9 cellular contexts compared by ENCODE assay signal in the genomic region with DNA sequence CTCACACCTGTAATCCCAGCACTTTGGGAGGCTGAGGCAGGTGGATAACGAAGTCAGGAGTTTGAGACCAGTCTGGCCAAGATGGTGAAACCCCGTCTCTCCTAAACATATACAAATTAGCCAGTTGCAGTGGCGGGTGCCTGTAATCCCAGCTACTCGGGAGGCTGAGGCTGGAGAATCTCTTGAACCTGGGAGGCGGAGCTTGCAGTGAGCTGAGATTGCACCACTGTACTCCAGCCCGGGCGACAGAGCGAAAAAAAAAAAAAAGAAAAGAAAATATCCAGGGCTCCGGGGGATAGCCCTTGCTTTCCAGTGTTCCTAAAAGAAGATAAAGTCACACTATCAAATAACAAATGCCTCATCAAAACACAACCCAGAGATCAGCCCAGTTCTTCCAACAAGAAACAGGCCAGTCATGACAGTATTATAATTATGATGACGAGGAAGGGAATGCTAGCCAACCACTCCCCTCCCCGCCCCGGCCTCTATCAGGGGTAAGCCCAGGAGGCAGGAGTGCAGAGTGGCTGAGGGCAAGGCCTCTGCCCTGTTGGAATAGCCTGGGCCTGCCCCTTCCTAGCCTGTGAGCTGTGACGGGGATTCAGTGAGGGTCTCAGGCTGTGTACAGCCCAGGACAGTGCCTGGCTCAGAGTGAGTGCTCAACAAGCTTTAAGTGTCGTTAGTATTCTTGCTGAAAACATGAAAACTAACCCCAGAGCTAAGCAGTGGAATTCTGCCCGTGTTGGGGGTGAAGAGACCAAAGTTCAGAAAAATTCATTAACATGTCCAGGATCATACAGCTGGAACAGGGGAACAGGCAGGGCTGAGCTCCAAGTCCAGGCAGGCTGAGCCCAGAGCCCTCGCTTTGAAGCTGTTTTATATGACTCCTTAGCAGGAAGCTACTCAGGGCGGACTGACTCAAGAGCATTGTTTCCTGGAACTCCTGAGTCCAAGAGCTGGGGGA. TPM values are rescaled to one million over a fixed set of nuclear protein-coding genes. Genes with fewer than 3 reads are reported as not detected.
A peak's percentile ranks its signal among the peaks of the same experiment; 100 is the strongest.
DNase-seq lines count a peak whose midpoint lies in the region; ATAC-seq and TF ChIP-seq lines count a peak whose summit lies in the region.
"Had no signal": no experiment of that assay in that cellular context is flagged by ENCODE, and none has a peak within 500 bp of the region (broad histone marks: within the 10 kb centered on the region; RNA-seq: fewer than 3 reads in every experiment).

No MANE protein-coding gene starts in this region.

- peaks cover 6% of the 10 kb centered on the region for H3F3A ChIP-seq in smooth muscle cell (ENCODE audit: low read depth)

- H4K20me1 ChIP-seq in smooth muscle cell (ENCODE audit: low read depth): no peaks in the 10 kb centered on the region

- no peak overlapping the region for H3K4me3 Mint-ChIP-seq in activated T-cell treated with anti-CD3 and anti-CD28 coated beads, Interleukin-2, amount 50 U/mL, for 72 hours
- H3K4me3 Mint-ChIP-seq: activated naive CD4-positive, alpha-beta T cell treated with anti-CD3 and anti-CD28 coated beads, Interleukin-2, amount 50 U/mL, for 24 hours had no signal

- H3K4me2 ChIP-seq in smooth muscle cell: peak overlapping the region; percentile 68

- H3K4me1 ChIP-seq in duodenal mucosa (ENCODE audit: control insufficient read depth in 1 of 2, insufficient read depth in 2 of 2, low read length in 2 of 2) (peaks cover 32 to 35% of the 10 kb centered on the region in 2 donors), smooth muscle cell (ENCODE audit: low read depth) (peaks cover 9% of the 10 kb centered on the region)

- H3K27me3 Mint-ChIP-seq in activated T-cell treated with anti-CD3 and anti-CD28 coated beads, Interleukin-2, amount 50 U/mL, for 72 hours (ENCODE audit: low read depth): peaks cover 30% of the 10 kb centered on the region

- H3K27me3 ChIP-seq in duodenal mucosa (ENCODE audit: control insufficient read depth in 1 of 2, insufficient read depth in 2 of 2, low read length in 2 of 2) (peaks cover 0 to 7% of the 10 kb centered on the region in 2 donors), smooth muscle cell (ENCODE audit: low read depth) (peaks cover 8% of the 10 kb centered on the region)

- no peaks in the 10 kb centered on the region for H3K36me3 Mint-ChIP-seq in activated T-cell treated with anti-CD3 and anti-CD28 coated beads, Interleukin-2, amount 50 U/mL, for 72 hours (ENCODE audit: insufficient read depth in 2 of 2)
- H3K36me3 Mint-ChIP-seq: activated naive CD4-positive, alpha-beta T cell treated with anti-CD3 and anti-CD28 coated beads, Interleukin-2, amount 50 U/mL, for 24 hours had no signal

- H3K36me3 ChIP-seq in duodenal mucosa (ENCODE audit: control insufficient read depth in 1 of 2, insufficient read depth in 2 of 2, low read length in 2 of 2) (no peaks in the 10 kb centered on the region), smooth muscle cell (ENCODE audit: low read depth) (no peaks in the 10 kb centered on the region)

- H2AFZ ChIP-seq in smooth muscle cell (ENCODE audit: low read depth): peak overlapping the region; percentile 47

- peak; percentile 81 for DNase-seq in HT-29 (ENCODE audit: low spot score)
- DNase-seq in left kidney (ENCODE audit: low read depth, low spot score): peak; percentile 80
- no peak for DNase-seq in smooth muscle cell (lab: John Stamatoyannopoulos, UW; ENCODE audit: unreplicated experiment)
- no peak for DNase-seq in NCI-H526 (lab: John Stamatoyannopoulos, UW)
- no peak for DNase-seq in HCEC 1CT
- no peak for DNase-seq in activated T-cell treated with anti-CD3 and anti-CD28 coated beads, Interleukin-2, amount 50 U/mL, for 72 hours

- H3K79me2 ChIP-seq in smooth muscle cell (ENCODE audit: low read depth): no peaks in the 10 kb centered on the region

- ATAC-seq in activated T-cell treated with anti-CD3 and anti-CD28 coated beads, Interleukin-2, amount 50 U/mL, for 72 hours (replicated peaks in 1 of 2): no peak
- ATAC-seq in GM21526 (IDR thresholded peaks at IDR 0.05; ENCODE audit: low FRiP score, unreplicated experiment): no peak

- 49% methylated on average over 17 of the region's 17 CpGs for WGBS in smooth muscle cell (ENCODE audit: low lambda C conversion rate)

- H3K27ac Mint-ChIP-seq in activated T-cell treated with anti-CD3 and anti-CD28 coated beads, Interleukin-2, amount 50 U/mL, for 72 hours: no peak overlapping the region
- H3K27ac Mint-ChIP-seq: activated naive CD4-positive, alpha-beta T cell treated with anti-CD3 and anti-CD28 coated beads, Interleukin-2, amount 50 U/mL, for 24 hours had no signal

- H3K9ac ChIP-seq in duodenal mucosa (ENCODE audit: low read depth in 1 of 2, low read length in 2 of 2): peak overlapping the region; percentile 63 to 80
- peak overlapping the region; percentile 68 for H3K9ac ChIP-seq in smooth muscle cell (ENCODE audit: low read depth)

- H3K9me3 ChIP-seq in duodenal mucosa (ENCODE audit: control insufficient read depth in 1 of 2, low read length in 2 of 2) (no peaks in the 10 kb centered on the region), smooth muscle cell (replicated peaks; ENCODE audit: low read depth) (no peaks in the 10 kb centered on the region)

- H3K4me3 ChIP-seq in duodenal mucosa (ENCODE audit: low read depth in 1 of 2, low read length in 2 of 2) (peak overlapping the region; percentile 28 to 53), smooth muscle cell (no peak overlapping the region)

- peak overlapping the region; percentile 84 for H3K27ac ChIP-seq in duodenal mucosa (ENCODE audit: low read depth, low read length)
- H3K27ac ChIP-seq in smooth muscle cell (ENCODE audit: low read depth): peak overlapping the region; percentile 92

- H3K9me3 Mint-ChIP-seq in activated T-cell treated with anti-CD3 and anti-CD28 coated beads, Interleukin-2, amount 50 U/mL, for 72 hours: no peaks in the 10 kb centered on the region
- H3K9me3 Mint-ChIP-seq: activated naive CD4-positive, alpha-beta T cell treated with anti-CD3 and anti-CD28 coated beads, Interleukin-2, amount 50 U/mL, for 24 hours had no signal

- no peak for TF ChIP-seq CTCF in smooth muscle cell (IDR thresholded peaks at IDR 0.05; ENCODE audit: borderline replicate concordance, insufficient read depth, poor library complexity, severe bottlenecking)

- H3K4me1 Mint-ChIP-seq in activated T-cell treated with anti-CD3 and anti-CD28 coated beads, Interleukin-2, amount 50 U/mL, for 72 hours (ENCODE audit: low read depth): no peaks in the 10 kb centered on the region
- H3K4me1 Mint-ChIP-seq: activated naive CD4-positive, alpha-beta T cell treated with anti-CD3 and anti-CD28 coated beads, Interleukin-2, amount 50 U/mL, for 24 hours had no signal

RNA-seq across cellular contexts. Expression of gene FAM241B, which starts 54.3 kb away (rescaled TPM):
- total RNA-seq in HT-29 (2014; rRNA removed; shearing (Covaris generic)): 3.4 and 3.5 TPM in 2 replicates
- total RNA-seq in smooth muscle cell: 0.81 and 4.1 TPM in 2 replicates
- 8.0 and 9.6 TPM in 2 replicates for polyA plus RNA-seq in smooth muscle cell
- total RNA-seq in activated T-cell treated with anti-CD3 and anti-CD28 coated beads, Interleukin-2, amount 50 U/mL, for 72 hours: 10 to 100 TPM; 10.9 to 11.8 TPM

Comparison
In these comparisons a context has a peak if more than half of its experiments do, and no peak if none do; other contexts are left out.
1. DNase-seq: peak in HT-29 (single experiment) and left kidney (single experiment); none in smooth muscle cell (single experiment), NCI-H526 (0 of 2), HCEC 1CT (single experiment) and activated T-cell treated with anti-CD3 and anti-CD28 coated beads, Interleukin-2, amount 50 U/mL, for 72 hours (0 of 2).